In genomic region chr5:91384671-91385430, GRCh38 we compare ENCODE assay signal across 8 cellular contexts. TPM values are rescaled to one million over a fixed set of nuclear protein-coding genes. Genes with fewer than 3 reads are reported as not detected.
DNase-seq lines count a peak whose midpoint lies in the region; ATAC-seq, FAIRE-seq and TF ChIP-seq lines count a peak whose summit lies in the region.

No MANE protein-coding gene starts in this region.

- peaks cover 39% of the 10 kb centered on the region for H3K36me3 Mint-ChIP-seq in effector memory CD8-positive, alpha-beta T cell (ENCODE audit: insufficient read depth)
- H3K36me3 Mint-ChIP-seq in mesothelial cell of epicardium: no peaks in the 10 kb centered on the region

- ATAC-seq in HG02884 (IDR thresholded peaks at IDR 0.05; ENCODE audit: unreplicated experiment): peak; percentile 16
- ATAC-seq in effector memory CD8-positive, alpha-beta T cell (replicated peaks): no peak

- peaks cover 15 to 27% of the 10 kb centered on the region in 2 donors for H3K4me1 Mint-ChIP-seq in effector memory CD8-positive, alpha-beta T cell (ENCODE audit: low read depth in 2 of 2)
- peaks cover 16% of the 10 kb centered on the region for H3K4me1 Mint-ChIP-seq in mesothelial cell of epicardium

- DNase-seq in 8988T: peak; percentile 44
- DNase-seq in GDM1 (lab: John Stamatoyannopoulos, UW): peak; percentile 74
- peak; percentile 33 to 80 for DNase-seq in NCI-H187 (lab: John Stamatoyannopoulos, UW)
- DNase-seq in T-helper 1 cell: peak in 4 of 5 donors; percentile 4 to 85 (median 28)
- DNase-seq in effector memory CD8-positive, alpha-beta T cell: peak; percentile 37 to 43 (median 38)
- DNase-seq in mesothelial cell of epicardium (ENCODE audit: low spot score in 2 of 2, unreplicated experiment in 2 of 2): no peak
- peak; percentile 60 for DNase-seq in urothelium cell line (ENCODE audit: low spot score)

- no peaks in the 10 kb centered on the region for H3K27me3 Mint-ChIP-seq in effector memory CD8-positive, alpha-beta T cell
- no peaks in the 10 kb centered on the region for H3K27me3 Mint-ChIP-seq in mesothelial cell of epicardium (ENCODE audit: low read depth)

- FAIRE-seq in urothelium cell line (lab: Jason Lieb, UNC): no peak

- H3K9me3 Mint-ChIP-seq in effector memory CD8-positive, alpha-beta T cell: no peaks in the 10 kb centered on the region
- H3K9me3 Mint-ChIP-seq in mesothelial cell of epicardium: peaks cover 7% of the 10 kb centered on the region

- H3K27ac Mint-ChIP-seq in effector memory CD8-positive, alpha-beta T cell: no peak overlapping the region
- peak overlapping the region; percentile 99 for H3K27ac Mint-ChIP-seq in mesothelial cell of epicardium

- peak; percentile 99 for TF ChIP-seq CTCF in mesothelial cell of epicardium (IDR thresholded peaks at IDR 0.05; ENCODE audit: unreplicated experiment)

- peak overlapping the region; percentile 81 to 94 for H3K4me3 Mint-ChIP-seq in effector memory CD8-positive, alpha-beta T cell
- H3K4me3 Mint-ChIP-seq in mesothelial cell of epicardium: peak overlapping the region; percentile 97

RNA-seq across cellular contexts. Expression of gene ARRDC3, which starts 1.7 kb away (rescaled TPM):
- total RNA-seq in mesothelial cell of epicardium: 43.8 to 49.9 TPM (median 45.9 TPM) in 3 replicates

Comparison
In these comparisons a context has a peak if more than half of its experiments do, and no peak if none do; other contexts are left out.
1. DNase-seq: peak in 8988T (single experiment), GDM1 (single experiment), NCI-H187 (2 of 2), T-helper 1 cell (4 of 5), effector memory CD8-positive, alpha-beta T cell (3 of 3) and urothelium cell line (single experiment); none in mesothelial cell of epicardium (0 of 2).